ENCODE assay signal across 1 cellular context in the genomic region with DNA sequence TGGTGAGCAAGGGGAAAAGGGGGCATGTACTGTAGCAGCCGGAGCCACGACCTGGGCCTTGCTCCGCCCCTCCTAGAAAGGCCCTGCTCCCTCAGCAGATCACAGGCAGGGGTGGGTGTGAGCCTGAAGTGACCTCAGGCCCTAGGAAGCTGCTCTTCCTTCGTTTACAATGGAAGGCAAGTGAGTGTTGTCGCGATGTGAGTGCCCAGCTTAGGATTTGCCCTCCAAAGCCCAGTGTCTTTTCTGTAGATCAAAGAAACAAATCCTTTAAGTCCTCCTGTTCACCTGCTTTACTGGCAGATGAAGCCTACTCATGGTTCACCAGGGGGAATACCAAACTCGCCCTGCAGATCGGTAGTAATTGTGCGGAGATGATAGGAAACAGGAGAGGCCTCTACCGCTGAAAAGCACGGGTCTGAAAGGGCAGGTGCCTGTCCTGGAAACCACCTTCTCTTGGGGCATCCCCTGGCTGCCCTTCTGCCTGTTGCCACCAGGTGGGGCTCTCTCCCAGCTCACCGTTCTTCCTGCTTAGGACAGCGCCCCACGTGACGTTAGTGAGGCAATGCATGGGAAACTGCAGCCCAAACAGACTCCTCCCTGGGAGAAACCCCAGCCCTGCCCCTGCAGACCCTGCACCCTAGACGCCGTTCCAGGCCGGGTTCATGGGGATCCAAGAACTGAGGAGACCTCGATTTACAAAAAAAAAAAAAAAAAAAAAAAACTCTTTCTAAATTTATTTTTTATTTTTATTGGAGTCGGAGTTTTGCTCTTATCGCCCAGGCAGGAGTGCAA.
A peak's percentile ranks its signal among the peaks of the same experiment; 100 is the strongest.
TF ChIP-seq lines count a peak whose summit lies in the region.

No MANE protein-coding gene starts in this region.

TF ChIP-seq in K562, 482 proteins besides CTCF, POLR2A, EP300 and RAD21 (continued from another document and continues in another):
- TF ChIP-seq KDM4B (IDR thresholded peaks at IDR 0.05; ENCODE audit: borderline replicate concordance in 2 of 2, low read depth in 1 of 2) (no peak), ARHGAP35 (IDR thresholded peaks at IDR 0.05; ENCODE audit: partially characterized antibody) (no peak), ZNF212 (CRISPR knock-in tag; IDR thresholded peaks at IDR 0.05) (no peak), PHF20 (IDR thresholded peaks at IDR 0.05; ENCODE audit: partially characterized antibody) (no peak), DEAF1 (CRISPR knock-in tag; IDR thresholded peaks at IDR 0.05) (peak; percentile 83), ERF (CRISPR knock-in tag; IDR thresholded peaks at IDR 0.05) (no peak; the same call in 1 of the 2 replicates), KDM2B (CRISPR knock-in tag; IDR thresholded peaks at IDR 0.05) (no peak), ZNF277 (CRISPR knock-in tag; IDR thresholded peaks at IDR 0.05; ENCODE audit: borderline replicate concordance) (no peak), CTCFL (IDR thresholded peaks at IDR 0.05; ENCODE audit: borderline replicate concordance, insufficient read depth, low read depth, low read length, poor library complexity, severe bottlenecking) (peak; percentile 37), STAG1 (CRISPR knock-in tag; IDR thresholded peaks at IDR 0.05; ENCODE audit: borderline replicate concordance) (peak; percentile 76; the same call in 1 of the 2 replicates), ZNF76 (CRISPR knock-in tag; IDR thresholded peaks at IDR 0.05; ENCODE audit: borderline replicate concordance) (no peak), SP1 (CRISPR knock-in tag; IDR thresholded peaks at IDR 0.05) (peak; percentile 78), JUND (IDR thresholded peaks at IDR 0.05; ENCODE audit: borderline replicate concordance, low read depth, low read length) (peak; percentile 84), JUND (tag; IDR thresholded peaks at IDR 0.05; ENCODE audit: borderline replicate concordance, low read depth, low read length) (peak; percentile 17; the same call in 1 of the 3 replicates), NCOA2 (IDR thresholded peaks at IDR 0.05; ENCODE audit: partially characterized antibody in 2 of 2) (peak in 1 of 2 experiments; percentile 53), CREB1 (IDR thresholded peaks at IDR 0.05) (peak; percentile 53; the same call in 1 of the 2 replicates), CREB1 (CRISPR knock-in tag; IDR thresholded peaks at IDR 0.05) (peak; percentile 75), RAD51 (IDR thresholded peaks at IDR 0.05; ENCODE audit: borderline replicate concordance, low read depth) (peak; percentile 85), TAF15 (IDR thresholded peaks at IDR 0.05; ENCODE audit: low read depth, low read length) (no peak), KHSRP (IDR thresholded peaks at IDR 0.05) (no peak), NR2C2 (CRISPR knock-in tag; IDR thresholded peaks at IDR 0.05) (0 out of 2 replicates have a peak, but pooled peaks have one; percentile 22), NR2C2 (tag; IDR thresholded peaks at IDR 0.05) (no peak), ZBTB33 (CRISPR knock-in tag; IDR thresholded peaks at IDR 0.05) (0 out of 2 replicates have a peak, but pooled peaks have one; percentile 25), CREM (IDR thresholded peaks at IDR 0.05; ENCODE audit: low read depth) (peak; percentile 94), ZNF12 (CRISPR knock-in tag; IDR thresholded peaks at IDR 0.05) (no peak), MAFF (IDR thresholded peaks at IDR 0.05; ENCODE audit: low read length) (no peak), HLTF (IDR thresholded peaks at IDR 0.05) (no peak), MAFG (tag; conservative IDR thresholded peaks at IDR 0.05) (no peak), ZSCAN29 (IDR thresholded peaks at IDR 0.05) (no peak), CCNT2 (IDR thresholded peaks at IDR 0.05; ENCODE audit: borderline replicate concordance, extremely low read depth, insufficient read length, low read depth, low read length) (no peak), SMC3 (conservative IDR thresholded peaks at IDR 0.05; ENCODE audit: insufficient read depth, low read depth, low read length) (peak; percentile 99), ZNF696 (CRISPR knock-in tag; conservative IDR thresholded peaks at IDR 0.05) (no peak), HCFC1 (IDR thresholded peaks at IDR 0.05; ENCODE audit: low read depth, low read length) (peak; percentile 40; the same call in 1 of the 2 replicates), JUN (IDR thresholded peaks at IDR 0.05; ENCODE audit: borderline replicate concordance, low read depth, low read length) (peak; percentile 75; the same call in 1 of the 2 replicates), JUN (CRISPR knock-in tag; IDR thresholded peaks at IDR 0.05; ENCODE audit: borderline replicate concordance) (no peak), XRCC5 (IDR thresholded peaks at IDR 0.05; ENCODE audit: low read depth, low read length) (peak; percentile 97), ZNF133 (CRISPR knock-in tag; IDR thresholded peaks at IDR 0.05) (no peak), ATF7 (IDR thresholded peaks at IDR 0.05) (peak; percentile 56; the same call in 1 of the 2 replicates), KLF16 (IDR thresholded peaks at IDR 0.05) (peak; percentile 81; the same call in 1 of the 2 replicates), CBX8 (IDR thresholded peaks at IDR 0.05; ENCODE audit: borderline replicate concordance, extremely low read depth, low read depth, low read length, poor library complexity, severe bottlenecking) (no peak), TRIM24 (IDR thresholded peaks at IDR 0.05) (no peak), ZZZ3 (IDR thresholded peaks at IDR 0.05) (no peak), ATF1 (CRISPR knock-in tag; IDR thresholded peaks at IDR 0.05) (no peak), ATF1 (tag; IDR thresholded peaks at IDR 0.05) (peak; percentile 37), E2F3 (CRISPR knock-in tag; IDR thresholded peaks at IDR 0.05) (no peak)
- TF ChIP-seq, protein P1, sequence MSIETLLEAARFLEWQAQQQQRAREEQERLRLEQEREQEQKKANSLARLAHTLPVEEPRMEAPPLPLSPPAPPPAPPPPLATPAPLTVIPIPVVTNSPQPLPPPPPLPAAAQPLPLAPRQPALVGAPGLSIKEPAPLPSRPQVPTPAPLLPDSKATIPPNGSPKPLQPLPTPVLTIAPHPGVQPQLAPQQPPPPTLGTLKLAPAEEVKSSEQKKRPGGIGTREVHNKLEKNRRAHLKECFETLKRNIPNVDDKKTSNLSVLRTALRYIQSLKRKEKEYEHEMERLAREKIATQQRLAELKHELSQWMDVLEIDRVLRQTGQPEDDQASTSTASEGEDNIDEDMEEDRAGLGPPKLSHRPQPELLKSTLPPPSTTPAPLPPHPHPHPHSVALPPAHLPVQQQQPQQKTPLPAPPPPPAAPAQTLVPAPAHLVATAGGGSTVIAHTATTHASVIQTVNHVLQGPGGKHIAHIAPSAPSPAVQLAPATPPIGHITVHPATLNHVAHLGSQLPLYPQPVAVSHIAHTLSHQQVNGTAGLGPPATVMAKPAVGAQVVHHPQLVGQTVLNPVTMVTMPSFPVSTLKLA (conservative IDR thresholded peaks at IDR 0.05): peak in 1 of 2 experiments; percentile 79; a peak in 3 of 4 replicates
- TF ChIP-seq, protein P2, sequence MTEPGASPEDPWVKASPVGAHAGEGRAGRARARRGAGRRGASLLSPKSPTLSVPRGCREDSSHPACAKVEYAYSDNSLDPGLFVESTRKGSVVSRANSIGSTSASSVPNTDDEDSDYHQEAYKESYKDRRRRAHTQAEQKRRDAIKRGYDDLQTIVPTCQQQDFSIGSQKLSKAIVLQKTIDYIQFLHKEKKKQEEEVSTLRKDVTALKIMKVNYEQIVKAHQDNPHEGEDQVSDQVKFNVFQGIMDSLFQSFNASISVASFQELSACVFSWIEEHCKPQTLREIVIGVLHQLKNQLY (CRISPR knock-in tag; conservative IDR thresholded peaks at IDR 0.05): no peak
- TF ChIP-seq, protein P3, sequence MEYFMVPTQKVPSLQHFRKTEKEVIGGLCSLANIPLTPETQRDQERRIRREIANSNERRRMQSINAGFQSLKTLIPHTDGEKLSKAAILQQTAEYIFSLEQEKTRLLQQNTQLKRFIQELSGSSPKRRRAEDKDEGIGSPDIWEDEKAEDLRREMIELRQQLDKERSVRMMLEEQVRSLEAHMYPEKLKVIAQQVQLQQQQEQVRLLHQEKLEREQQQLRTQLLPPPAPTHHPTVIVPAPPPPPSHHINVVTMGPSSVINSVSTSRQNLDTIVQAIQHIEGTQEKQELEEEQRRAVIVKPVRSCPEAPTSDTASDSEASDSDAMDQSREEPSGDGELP (CRISPR knock-in tag; IDR thresholded peaks at IDR 0.05; ENCODE audit: borderline replicate concordance): peak; percentile 70; the same call in 1 of the 2 replicates
- TF ChIP-seq, protein P4, sequence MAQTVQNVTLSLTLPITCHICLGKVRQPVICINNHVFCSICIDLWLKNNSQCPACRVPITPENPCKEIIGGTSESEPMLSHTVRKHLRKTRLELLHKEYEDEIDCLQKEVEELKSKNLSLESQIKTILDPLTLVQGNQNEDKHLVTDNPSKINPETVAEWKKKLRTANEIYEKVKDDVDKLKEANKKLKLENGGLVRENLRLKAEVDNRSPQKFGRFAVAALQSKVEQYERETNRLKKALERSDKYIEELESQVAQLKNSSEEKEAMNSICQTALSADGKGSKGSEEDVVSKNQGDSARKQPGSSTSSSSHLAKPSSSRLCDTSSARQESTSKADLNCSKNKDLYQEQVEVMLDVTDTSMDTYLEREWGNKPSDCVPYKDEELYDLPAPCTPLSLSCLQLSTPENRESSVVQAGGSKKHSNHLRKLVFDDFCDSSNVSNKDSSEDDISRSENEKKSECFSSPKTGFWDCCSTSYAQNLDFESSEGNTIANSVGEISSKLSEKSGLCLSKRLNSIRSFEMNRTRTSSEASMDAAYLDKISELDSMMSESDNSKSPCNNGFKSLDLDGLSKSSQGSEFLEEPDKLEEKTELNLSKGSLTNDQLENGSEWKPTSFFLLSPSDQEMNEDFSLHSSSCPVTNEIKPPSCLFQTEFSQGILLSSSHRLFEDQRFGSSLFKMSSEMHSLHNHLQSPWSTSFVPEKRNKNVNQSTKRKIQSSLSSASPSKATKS (CRISPR knock-in tag; IDR thresholded peaks at IDR 0.05): no peak
- TF ChIP-seq, protein P5, sequence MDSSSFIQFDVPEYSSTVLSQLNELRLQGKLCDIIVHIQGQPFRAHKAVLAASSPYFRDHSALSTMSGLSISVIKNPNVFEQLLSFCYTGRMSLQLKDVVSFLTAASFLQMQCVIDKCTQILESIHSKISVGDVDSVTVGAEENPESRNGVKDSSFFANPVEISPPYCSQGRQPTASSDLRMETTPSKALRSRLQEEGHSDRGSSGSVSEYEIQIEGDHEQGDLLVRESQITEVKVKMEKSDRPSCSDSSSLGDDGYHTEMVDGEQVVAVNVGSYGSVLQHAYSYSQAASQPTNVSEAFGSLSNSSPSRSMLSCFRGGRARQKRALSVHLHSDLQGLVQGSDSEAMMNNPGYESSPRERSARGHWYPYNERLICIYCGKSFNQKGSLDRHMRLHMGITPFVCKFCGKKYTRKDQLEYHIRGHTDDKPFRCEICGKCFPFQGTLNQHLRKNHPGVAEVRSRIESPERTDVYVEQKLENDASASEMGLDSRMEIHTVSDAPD (CRISPR knock-in tag; IDR thresholded peaks at IDR 0.05): no peak
- TF ChIP-seq, protein P6, sequence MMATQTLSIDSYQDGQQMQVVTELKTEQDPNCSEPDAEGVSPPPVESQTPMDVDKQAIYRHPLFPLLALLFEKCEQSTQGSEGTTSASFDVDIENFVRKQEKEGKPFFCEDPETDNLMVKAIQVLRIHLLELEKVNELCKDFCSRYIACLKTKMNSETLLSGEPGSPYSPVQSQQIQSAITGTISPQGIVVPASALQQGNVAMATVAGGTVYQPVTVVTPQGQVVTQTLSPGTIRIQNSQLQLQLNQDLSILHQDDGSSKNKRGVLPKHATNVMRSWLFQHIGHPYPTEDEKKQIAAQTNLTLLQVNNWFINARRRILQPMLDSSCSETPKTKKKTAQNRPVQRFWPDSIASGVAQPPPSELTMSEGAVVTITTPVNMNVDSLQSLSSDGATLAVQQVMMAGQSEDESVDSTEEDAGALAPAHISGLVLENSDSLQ (IDR thresholded peaks at IDR 0.05): no peak
